ENCODE assay signal across 17 cellular contexts in genomic region chr16:88515405-88515804, GRCh38. TPM values are rescaled to one million over a fixed set of nuclear protein-coding genes. Genes with fewer than 3 reads are reported as not detected.
DNase-seq lines count a peak whose midpoint lies in the region; ATAC-seq, FAIRE-seq and TF ChIP-seq lines count a peak whose summit lies in the region.
"Had no signal": no experiment of that assay in that cellular context is flagged by ENCODE, and none has a peak within 500 bp of the region (broad histone marks: within the 10 kb centered on the region; RNA-seq: fewer than 3 reads in every experiment).

No MANE protein-coding gene starts in this region.

- no peak for TF ChIP-seq RAD21 in HepG2 (CRISPR knock-in tag; IDR thresholded peaks at IDR 0.05)

- H3K79me2 ChIP-seq in HepG2 (ENCODE audit: insufficient read depth, low read length): peaks cover 2% of the 10 kb centered on the region
- H3K79me2 ChIP-seq in GM23338 (replicated peaks; ENCODE audit: insufficient read depth): no peaks in the 10 kb centered on the region

- H3K27ac ChIP-seq in HepG2 (ENCODE audit: extremely low read length, insufficient read depth, low read length) (no peak overlapping the region), GM23338 (ENCODE audit: low read depth) (no peak overlapping the region)
- H3K27ac ChIP-seq: GM23248 had no signal

- no peak for ATAC-seq in central memory CD8-positive, alpha-beta T cell (replicated peaks; ENCODE audit: extremely low read depth, poor library complexity, severe bottlenecking)
- ATAC-seq in HepG2: no peak
- ATAC-seq in GM23338: no peak
- ATAC-seq: HCT116 had no signal

- TF ChIP-seq POLR2A in HepG2 (IDR thresholded peaks at IDR 0.05; ENCODE audit: insufficient read depth in 1 of 2, low read depth in 2 of 2, low read length in 2 of 2): no peak

- peaks cover 6% of the 10 kb centered on the region; the same call in 1 of the 2 replicates for H3K9me3 ChIP-seq in HepG2 (ENCODE audit: low read length)
- H3K9me3 ChIP-seq in MG63: no peaks in the 10 kb centered on the region

- no peaks in the 10 kb centered on the region for H3K9me2 ChIP-seq in GM23338 (ENCODE audit: insufficient read depth)

- no peaks in the 10 kb centered on the region for H4K20me1 ChIP-seq in HepG2 (ENCODE audit: insufficient read depth, low read length)
- H4K20me1 ChIP-seq in GM23338 (replicated peaks; ENCODE audit: insufficient read depth): no peaks in the 10 kb centered on the region

- no peaks in the 10 kb centered on the region for H3K4me1 Mint-ChIP-seq in central memory CD8-positive, alpha-beta T cell
- peaks cover 22% of the 10 kb centered on the region for H3K4me1 Mint-ChIP-seq in progenitor cell of endocrine pancreas (ENCODE audit: low read depth)
- H3K4me1 Mint-ChIP-seq in GM23338: peaks cover 4% of the 10 kb centered on the region; the same call in 2 of the 3 replicates

- intact Hi-C loops in HepG2 (cut with micrococcal nuclease; ENCODE audit: unreplicated experiment): no loop called here

- peaks cover 2% of the 10 kb centered on the region for H3K4me1 ChIP-seq in HepG2 (ENCODE audit: insufficient read depth, low read length)
- H3K4me1 ChIP-seq in GM23338 (ENCODE audit: insufficient read depth): no peaks in the 10 kb centered on the region

- H3K4me3 Mint-ChIP-seq in central memory CD8-positive, alpha-beta T cell: no peak overlapping the region
- no peak overlapping the region for H3K4me3 Mint-ChIP-seq in progenitor cell of endocrine pancreas (ENCODE audit: low read depth)
- no peak overlapping the region for H3K4me3 Mint-ChIP-seq in GM23338
- H3K4me3 Mint-ChIP-seq: CD4-positive, alpha-beta memory T cell; H9 had no signal

- H3K36me3 ChIP-seq in HepG2 (replicated peaks in 1 of 2; ENCODE audit: control insufficient read depth in 1 of 2, insufficient read depth in 2 of 2, low read length in 2 of 2) (peaks cover 4 to 7% of the 10 kb centered on the region in 2 experiments; a peak in 3 of 5 replicates), GM23338 (ENCODE audit: insufficient read depth) (no peaks in the 10 kb centered on the region), MG63 (no peaks in the 10 kb centered on the region)

- H3K36me3 Mint-ChIP-seq in central memory CD8-positive, alpha-beta T cell (ENCODE audit: insufficient read depth): peaks cover 15% of the 10 kb centered on the region
- H3K36me3 Mint-ChIP-seq in progenitor cell of endocrine pancreas (ENCODE audit: insufficient read depth): peaks cover 28% of the 10 kb centered on the region
- peaks cover 15% of the 10 kb centered on the region for H3K36me3 Mint-ChIP-seq in GM23338 (ENCODE audit: low read depth)

- no peak overlapping the region for H3K4me2 ChIP-seq in HepG2 (ENCODE audit: low read depth, low read length)
- H3K4me2 ChIP-seq in GM23338: no peak overlapping the region

- H2AFZ ChIP-seq in HepG2 (ENCODE audit: low read length): no peak overlapping the region
- no peak overlapping the region for H2AFZ ChIP-seq in GM23338
- H2AFZ ChIP-seq: GM23248 had no signal

- in situ Hi-C loops in HepG2 (cut with HindIII; ENCODE audit: extremely low pct_ligation_motif_present, low pct_unique_long_range_greater_than_20kb): no loop called here

- H3K27me3 Mint-ChIP-seq in central memory CD8-positive, alpha-beta T cell: no peaks in the 10 kb centered on the region
- H3K27me3 Mint-ChIP-seq in progenitor cell of endocrine pancreas: no peaks in the 10 kb centered on the region
- peaks cover 17% of the 10 kb centered on the region for H3K27me3 Mint-ChIP-seq in GM23338 (ENCODE audit: insufficient read depth, low read depth, poor library complexity)
- H3K27me3 Mint-ChIP-seq: CD4-positive, alpha-beta memory T cell had no signal

- H3K4me3 ChIP-seq in HepG2 (replicated peaks in 1 of 3; ENCODE audit: insufficient read depth in 1 of 3, low read depth in 2 of 3, low read length in 3 of 3): no peak overlapping the region
- no peak overlapping the region for H3K4me3 ChIP-seq in GM23338
- H3K4me3 ChIP-seq in MG63: no peak overlapping the region
- H3K4me3 ChIP-seq: GM23248 had no signal

- no peak for DNase-seq in central memory CD8-positive, alpha-beta T cell (ENCODE audit: low spot score in 2 of 2)
- DNase-seq in HepG2 (ENCODE audit: low spot score): no peak
- DNase-seq in progenitor cell of endocrine pancreas (ENCODE audit: low spot score, unreplicated experiment): no peak
- no peak for DNase-seq in GM23338 (ENCODE audit: low spot score)
- DNase-seq in NCI-H510A (lab: John Stamatoyannopoulos, UW): no peak
- DNase-seq in MG63: no peak
- DNase-seq: Calu3; CD4-positive, alpha-beta memory T cell; COR-L47; DMS53; DMS79 treated with DMSO at 0.1 percent for 48 hours; GF-D8; GM23248; H9 had no signal

- FAIRE-seq in HepG2 (lab: Jason Lieb, UNC): no peak
- FAIRE-seq: GM12891, GM18507 had no signal

- BruUV-seq in HepG2 (replicated peaks; lab: Mats Ljungman, UMichigan): no TSS peak

- POLR2A ChIA-PET in HepG2 (lab: Yijun Ruan, JAX): interaction anchor here (0.7 to 1.5 kb wide), 2 partner anchors 10 to 27 kb away, joined by 3 to 5 read pairs; no protein-coding TSS in a partner anchor

- peaks cover 11% of the 10 kb centered on the region for H3K9me3 Mint-ChIP-seq in central memory CD8-positive, alpha-beta T cell
- H3K9me3 Mint-ChIP-seq in progenitor cell of endocrine pancreas (ENCODE audit: low read depth): no peaks in the 10 kb centered on the region
- H3K9me3 Mint-ChIP-seq in GM23338: peaks cover 7% of the 10 kb centered on the region; the same call in 2 of the 3 replicates

- WGBS in HepG2 (ENCODE audit: low lambda C conversion rate): 100% methylated on average over 2 of the region's 9 CpGs

- TF ChIP-seq EP300 in HepG2 (IDR thresholded peaks at IDR 0.05; ENCODE audit: low read depth in 2 of 2, low read length in 2 of 2) (no peak), HepG2 (CRISPR knock-in tag; IDR thresholded peaks at IDR 0.05; ENCODE audit: borderline replicate concordance) (no peak)

- no peak overlapping the region for H3K9ac ChIP-seq in HepG2 (ENCODE audit: insufficient read depth, low read depth, low read length)
- H3K9ac ChIP-seq: GM23248 had no signal

- peak overlapping the region; percentile 60 for H3K27ac Mint-ChIP-seq in central memory CD8-positive, alpha-beta T cell (ENCODE audit: low read depth)
- H3K27ac Mint-ChIP-seq in progenitor cell of endocrine pancreas (peak overlapping the region; percentile 49), GM23338 (no peak overlapping the region)
- H3K27ac Mint-ChIP-seq: H9 had no signal

- no peaks in the 10 kb centered on the region for H3F3A ChIP-seq in GM23338 (replicated peaks; ENCODE audit: low read depth)

- H3K27me3 ChIP-seq in HepG2 (ENCODE audit: control insufficient read depth in 1 of 2, insufficient read depth in 2 of 2, low read length in 2 of 2) (no peaks in the 10 kb centered on the region), GM23338 (ENCODE audit: insufficient read depth) (no peaks in the 10 kb centered on the region), MG63 (no peaks in the 10 kb centered on the region)

- CTCF ChIA-PET in HepG2 (lab: Yijun Ruan, JAX; ENCODE audit: low intra/inter-chr PET ratio, low total read pairs): no interaction called here

- no peak for TF ChIP-seq CTCF in HepG2 (CRISPR knock-in tag; IDR thresholded peaks at IDR 0.05)
- TF ChIP-seq CTCF in progenitor cell of endocrine pancreas (IDR thresholded peaks at IDR 0.05; ENCODE audit: unreplicated experiment): no peak
- TF ChIP-seq CTCF in GM23338 (conservative IDR thresholded peaks at IDR 0.05; ENCODE audit: low read depth in 2 of 2): no peak

TF ChIP-seq in HepG2, 621 proteins besides CTCF, POLR2A, EP300 and RAD21 (continues in another document):
- TF ChIP-seq RFX5 (IDR thresholded peaks at IDR 0.05; ENCODE audit: low read depth, low read length) (no peak), REPIN1 (CRISPR knock-in tag; IDR thresholded peaks at IDR 0.05; ENCODE audit: borderline replicate concordance, low read depth) (no peak), GABPA (IDR thresholded peaks at IDR 0.05; ENCODE audit: low read depth, low read length) (no peak), GABPA (CRISPR knock-in tag; IDR thresholded peaks at IDR 0.05; ENCODE audit: low read depth) (no peak), GTF3A (CRISPR knock-in tag; conservative IDR thresholded peaks at IDR 0.05) (no peak)

RNA-seq across cellular contexts. Expression of gene ZC3H18, which starts 54.8 kb away (rescaled TPM):
- total RNA-seq in HepG2 (2016; rRNA removed; fragmentation: Illumina TruSeq; extraction: Trizol): 19.7 and 27.4 TPM in 2 replicates
- total RNA-seq in HepG2 (2016; cell fraction: cytosol; rRNA removed; fragmentation: Illumina TruSeq; extraction: Trizol; ENCODE audit: low read depth): 19.4 and 24.7 TPM in 2 replicates
- total RNA-seq in HepG2 (2016; cell fraction: insoluble cytoplasmic fraction; rRNA removed; fragmentation: Illumina TruSeq; extraction: Trizol): 14.3 and 27.1 TPM in 2 replicates
- total RNA-seq in HepG2 (2016; cell fraction: membrane; rRNA removed; fragmentation: Illumina TruSeq; extraction: Trizol): 13.2 and 13.7 TPM in 2 replicates
- total RNA-seq in HepG2 (2016; cell fraction: nucleus; rRNA removed; fragmentation: Illumina TruSeq; extraction: Trizol): 23.0 and 25.0 TPM in 2 replicates
- 11.2 and 12.7 TPM in 2 replicates for polyA plus RNA-seq in HepG2 (2011; rRNA removed)
- 5.1 and 6.6 TPM in 2 replicates for polyA plus RNA-seq in HepG2 (2011; cell fraction: cytosol; rRNA removed)
- polyA plus RNA-seq in HepG2 (2011; cell fraction: nucleus; rRNA removed): 52.8 and 62.1 TPM in 2 replicates
- polyA plus RNA-seq in HepG2 (2012): 25.6 and 26.4 TPM in 2 replicates
- 2.5 and 2.8 TPM in 2 replicates for polyA plus RNA-seq in HepG2 (2016; cell fraction: cytosol; fragmentation: Illumina TruSeq; extraction: Trizol; ENCODE audit: low read depth)
- 25.5 and 39.1 TPM in 2 replicates for polyA plus RNA-seq in HepG2 (2016; cell fraction: insoluble cytoplasmic fraction; fragmentation: Illumina TruSeq; extraction: Trizol; ENCODE audit: low read depth)
- 6.0 and 7.1 TPM in 2 replicates for polyA plus RNA-seq in HepG2 (2016; cell fraction: membrane; fragmentation: Illumina TruSeq; extraction: Trizol; ENCODE audit: low read depth)
- polyA plus RNA-seq in HepG2 (2016; cell fraction: nucleus; fragmentation: Illumina TruSeq; extraction: Trizol; ENCODE audit: insufficient read depth, low read depth): 81.5 and 103 TPM in 2 replicates
- 8.7 and 11.6 TPM in 2 replicates for polyA minus RNA-seq in HepG2 (2011; rRNA and poly(A)+ RNA removed; ENCODE audit: low replicate concordance)
- 9.7 and 11.0 TPM in 2 replicates for polyA minus RNA-seq in HepG2 (2011; cell fraction: cytosol; rRNA and poly(A)+ RNA removed)
- 21.3 and 25.5 TPM in 2 replicates for polyA minus RNA-seq in HepG2 (2011; cell fraction: nucleus; rRNA and poly(A)+ RNA removed)
- 67.5 and 70.7 TPM in 2 replicates for total RNA-seq in progenitor cell of endocrine pancreas
- 25.2 and 30.0 TPM in 2 replicates for total RNA-seq in GM23338 (2014; rRNA removed; shearing (Covaris generic))
- 40.1 and 40.7 TPM in 2 replicates for polyA plus RNA-seq in GM23338 (2016; fragmentation: Nextera tagmentation; extraction: Ambion mirVana)
- total RNA-seq in MG63 (2014; rRNA removed; shearing (Covaris generic); ENCODE audit: low replicate concordance): 10.9 and 13.2 TPM in 2 replicates
